11 cellular contexts compared by ENCODE assay signal in genomic region chr9:1709347-1709746, GRCh38.
DNase-seq lines count a peak whose midpoint lies in the region; ATAC-seq and TF ChIP-seq lines count a peak whose summit lies in the region.
"Had no signal": no experiment of that assay in that cellular context is flagged by ENCODE, and none has a peak within 500 bp of the region (broad histone marks: within the 10 kb centered on the region; RNA-seq: fewer than 3 reads in every experiment).

No MANE protein-coding gene starts in this region.

- WGBS in SK-N-SH (ENCODE audit: low lambda C conversion rate), result 15% methylated on average over 1 of the region's 1 CpG
- WGBS in prostate gland, result 73% methylated on average over 1 of the region's 1 CpG

- no peaks in the 10 kb centered on the region for H3K27me3 ChIP-seq in SK-N-SH (ENCODE audit: insufficient read depth)
- no peaks in the 10 kb centered on the region for H3K27me3 ChIP-seq in prostate gland (replicated peaks; ENCODE audit: insufficient read depth)
- H3K27me3 ChIP-seq: adrenal gland, upper lobe of left lung had no signal

- TF ChIP-seq RAD21 in SK-N-SH (IDR thresholded peaks at IDR 0.05; ENCODE audit: low read length), result peak; percentile 35; the same call in 1 of the 2 replicates

- H3F3A ChIP-seq in SK-N-SH (replicated peaks; ENCODE audit: insufficient read depth), result no peaks in the 10 kb centered on the region

- H3K9ac ChIP-seq in SK-N-SH, result no peak overlapping the region

- DNase-seq in SK-N-SH (peak; percentile 27), HEK293T (ENCODE audit: extremely low spot score) (peak; percentile 4), SW480 (ENCODE audit: low spot score) (peak; percentile 29), prostate gland (ENCODE audit: low spot score) (peak; percentile 11)
- DNase-seq in activated CD8-positive, alpha-beta memory T cell treated with anti-CD3 and anti-CD28 coated beads for 24 hours, result no peak
- DNase-seq: CD8-positive, alpha-beta T cell; upper lobe of left lung had no signal

- H3K4me1 ChIP-seq in SK-N-SH (ENCODE audit: control insufficient read depth in 1 of 2, insufficient read depth in 2 of 2, low read depth in 1 of 2, low read length in 1 of 2) (no peaks in the 10 kb centered on the region), prostate gland (replicated peaks) (no peaks in the 10 kb centered on the region)
- H3K4me1 ChIP-seq: adrenal gland, upper lobe of left lung had no signal

- CTCF ChIA-PET in SK-N-SH (lab: Yijun Ruan, JAX) (interaction anchor here (1.6 to 2.1 kb wide), 2 partner anchors 30 to 378 kb away, joined by 3 to 4 read pairs; no protein-coding TSS in a partner anchor), HEK293T (lab: Yijun Ruan, JAX) (interaction anchor here (1.0 kb wide), 1 partner anchor 234 kb away, joined by 3 read pairs; no protein-coding TSS in a partner anchor)

- POLR2A ChIA-PET in SK-N-SH (lab: Yijun Ruan, JAX) (no interaction called here), HEK293T (lab: Yijun Ruan, JAX) (no interaction called here)

- no peak overlapping the region for H3K4me3 ChIP-seq in SK-N-SH (ENCODE audit: low read depth in 2 of 2, low read length in 1 of 2)
- H3K4me3 ChIP-seq in prostate gland, result no peak overlapping the region
- H3K4me3 ChIP-seq: adrenal gland, upper lobe of left lung had no signal

- no peaks in the 10 kb centered on the region for H3K9me3 ChIP-seq in SK-N-SH
- H3K9me3 ChIP-seq in prostate gland, result no peaks in the 10 kb centered on the region
- H3K9me3 ChIP-seq: adrenal gland, upper lobe of left lung had no signal

- TF ChIP-seq POLR2A in prostate gland (IDR thresholded peaks at IDR 0.05), result no peak

- H3K27ac ChIP-seq in SK-N-SH (ENCODE audit: low read depth in 2 of 2, low read length in 1 of 2) (no peak overlapping the region), prostate gland (no peak overlapping the region)
- H3K27ac ChIP-seq: adrenal gland, upper lobe of left lung had no signal

- intact Hi-C loops in prostate gland (cut with DNase I), result no loop called here

- no peak for TF ChIP-seq EP300 in SK-N-SH (IDR thresholded peaks at IDR 0.05; ENCODE audit: borderline replicate concordance in 1 of 2, low read depth in 1 of 2, low read length in 1 of 2)

- H2AFZ ChIP-seq in SK-N-SH (ENCODE audit: low read depth), result no peak overlapping the region

- no peaks in the 10 kb centered on the region for H4K20me1 ChIP-seq in SK-N-SH (ENCODE audit: insufficient read depth)

- H3K9me2 ChIP-seq in SK-N-SH, result no peaks in the 10 kb centered on the region

- H3K4me2 ChIP-seq in SK-N-SH, result no peak overlapping the region

- H3K36me3 ChIP-seq in SK-N-SH (replicated peaks in 1 of 2; ENCODE audit: control insufficient read depth in 1 of 2, insufficient read depth in 2 of 2, low read length in 1 of 2) (no peaks in the 10 kb centered on the region), prostate gland (no peaks in the 10 kb centered on the region)
- H3K36me3 ChIP-seq: adrenal gland, upper lobe of left lung had no signal

- ATAC-seq in SK-N-SH treated with all-trans-retinoic acid at 6 μM for 48 hours, result no peak
- ATAC-seq in GM18907 (IDR thresholded peaks at IDR 0.05; ENCODE audit: unreplicated experiment), result no peak
- no peak for ATAC-seq in HG02981 (IDR thresholded peaks at IDR 0.05; ENCODE audit: unreplicated experiment)
- ATAC-seq: CD8-positive, alpha-beta T cell had no signal

- TF ChIP-seq CTCF in SK-N-SH (IDR thresholded peaks at IDR 0.05) (peak; percentile 28; the same call in 1 of the 2 replicates), prostate gland (IDR thresholded peaks at IDR 0.05) (peak in 3 of 4 experiments; percentile 11 to 40 (median 35))

- H3K79me2 ChIP-seq in SK-N-SH (ENCODE audit: insufficient read depth), result no peaks in the 10 kb centered on the region

TF ChIP-seq in SK-N-SH, 30 proteins besides CTCF, POLR2A, EP300 and RAD21:
- TF ChIP-seq CHD2 (IDR thresholded peaks at IDR 0.05; ENCODE audit: low read length, partially characterized antibody), result no peak
- TF ChIP-seq IRF3 (IDR thresholded peaks at IDR 0.05; ENCODE audit: low read depth, low read length), result no peak
- TF ChIP-seq EZH2phosphoT487 (IDR thresholded peaks at IDR 0.05; ENCODE audit: borderline replicate concordance, low read depth), result no peak
- TF ChIP-seq TEAD4 (IDR thresholded peaks at IDR 0.05; ENCODE audit: borderline replicate concordance, insufficient read depth), result no peak
- TF ChIP-seq TAF1 (IDR thresholded peaks at IDR 0.05; ENCODE audit: borderline replicate concordance, low read depth, low read length), result no peak
- no peak for TF ChIP-seq RFX5 (IDR thresholded peaks at IDR 0.05; ENCODE audit: low read length)
- TF ChIP-seq RCOR1 (IDR thresholded peaks at IDR 0.05; ENCODE audit: low read length), result no peak

TF ChIP-seq in SK-N-SH treated with all-trans-retinoic acid at 6 μM for 48 hours, 23 proteins besides CTCF, POLR2A, EP300 and RAD21 (continues in another document):
- no peak for TF ChIP-seq ZNF70 (CRISPR knock-in tag; IDR thresholded peaks at IDR 0.05)
- no peak for TF ChIP-seq ZFP30 (CRISPR knock-in tag; IDR thresholded peaks at IDR 0.05)
- TF ChIP-seq ZNF8 (CRISPR knock-in tag; IDR thresholded peaks at IDR 0.05), result no peak
- no peak for TF ChIP-seq TSHZ2 (CRISPR knock-in tag; IDR thresholded peaks at IDR 0.05)
- no peak for TF ChIP-seq ARNTL (CRISPR knock-in tag; IDR thresholded peaks at IDR 0.05; ENCODE audit: borderline replicate concordance, low read depth)
- TF ChIP-seq SNAI2 (CRISPR knock-in tag; IDR thresholded peaks at IDR 0.05), result no peak
- TF ChIP-seq TOX (CRISPR knock-in tag; IDR thresholded peaks at IDR 0.05; ENCODE audit: borderline replicate concordance), result no peak
- no peak for TF ChIP-seq GLIS3 (CRISPR knock-in tag; IDR thresholded peaks at IDR 0.05)

TF ChIP-seq in HEK293T, 16 proteins besides CTCF, POLR2A, EP300 and RAD21:
- TF ChIP-seq FOXK2 (IDR thresholded peaks at IDR 0.05), result no peak
- no peak for TF ChIP-seq ARNT (IDR thresholded peaks at IDR 0.05)
- TF ChIP-seq NFRKB (IDR thresholded peaks at IDR 0.05), result no peak
- no peak for TF ChIP-seq LEF1 (IDR thresholded peaks at IDR 0.05; ENCODE audit: borderline replicate concordance)
- TF ChIP-seq ELF4 (IDR thresholded peaks at IDR 0.05), result no peak
- no peak for TF ChIP-seq TARDBP (IDR thresholded peaks at IDR 0.05)
TF ChIP-seq in HEK293T: peak in this region for 0.
